1 cellular context compared by ENCODE assay signal in the genomic region with DNA sequence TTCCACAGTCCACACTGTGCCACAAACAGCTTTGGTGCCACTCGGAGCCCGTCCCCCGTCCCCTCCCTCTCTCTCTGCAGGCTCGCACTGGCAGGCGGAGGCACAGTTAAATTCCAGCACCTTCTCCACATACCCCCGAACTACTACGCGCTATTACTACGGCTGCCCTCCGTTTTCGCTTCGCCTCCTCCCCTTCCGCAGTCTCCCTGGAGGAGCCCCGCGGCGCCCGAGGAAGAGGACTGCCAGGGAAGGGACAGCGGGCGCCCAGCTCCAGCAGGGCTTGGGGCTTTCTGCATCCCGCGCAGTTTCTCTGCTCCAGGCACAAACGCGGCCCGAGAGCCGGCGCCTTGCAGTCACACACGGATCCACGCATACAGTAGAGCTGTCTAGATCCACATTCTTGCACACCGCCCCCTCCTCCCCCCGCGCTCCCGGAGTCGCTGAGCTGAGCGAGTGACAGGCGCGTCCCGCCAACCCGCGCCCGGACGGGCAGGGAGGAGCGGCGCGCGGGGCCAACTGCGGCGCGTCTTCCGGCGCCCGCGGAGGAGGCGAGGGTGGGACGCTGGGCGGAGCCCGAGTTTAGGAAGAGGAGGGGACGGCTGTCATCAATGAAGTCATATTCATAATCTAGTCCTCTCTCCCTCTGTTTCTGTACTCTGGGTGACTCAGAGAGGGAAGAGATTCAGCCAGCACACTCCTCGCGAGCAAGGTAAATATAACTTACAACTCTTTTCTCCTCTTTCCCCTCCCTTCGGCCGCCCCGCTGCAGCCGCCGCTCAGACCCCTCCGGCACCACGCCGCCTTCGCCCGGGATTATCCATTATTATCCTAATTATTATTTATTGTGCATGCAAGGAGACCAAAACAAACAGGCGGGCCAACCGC.
TF ChIP-seq lines count a peak whose summit lies in the region.

A gene (plus strand): TSS at position 652 of the 885 bp plus-strand sequence. CDS start 13,676 bp downstream, outside the sequence.

TF ChIP-seq in HepG2, 621 proteins besides CTCF, POLR2A, EP300 and RAD21 (continued from another document and continues in another):
- TF ChIP-seq, protein P1, sequence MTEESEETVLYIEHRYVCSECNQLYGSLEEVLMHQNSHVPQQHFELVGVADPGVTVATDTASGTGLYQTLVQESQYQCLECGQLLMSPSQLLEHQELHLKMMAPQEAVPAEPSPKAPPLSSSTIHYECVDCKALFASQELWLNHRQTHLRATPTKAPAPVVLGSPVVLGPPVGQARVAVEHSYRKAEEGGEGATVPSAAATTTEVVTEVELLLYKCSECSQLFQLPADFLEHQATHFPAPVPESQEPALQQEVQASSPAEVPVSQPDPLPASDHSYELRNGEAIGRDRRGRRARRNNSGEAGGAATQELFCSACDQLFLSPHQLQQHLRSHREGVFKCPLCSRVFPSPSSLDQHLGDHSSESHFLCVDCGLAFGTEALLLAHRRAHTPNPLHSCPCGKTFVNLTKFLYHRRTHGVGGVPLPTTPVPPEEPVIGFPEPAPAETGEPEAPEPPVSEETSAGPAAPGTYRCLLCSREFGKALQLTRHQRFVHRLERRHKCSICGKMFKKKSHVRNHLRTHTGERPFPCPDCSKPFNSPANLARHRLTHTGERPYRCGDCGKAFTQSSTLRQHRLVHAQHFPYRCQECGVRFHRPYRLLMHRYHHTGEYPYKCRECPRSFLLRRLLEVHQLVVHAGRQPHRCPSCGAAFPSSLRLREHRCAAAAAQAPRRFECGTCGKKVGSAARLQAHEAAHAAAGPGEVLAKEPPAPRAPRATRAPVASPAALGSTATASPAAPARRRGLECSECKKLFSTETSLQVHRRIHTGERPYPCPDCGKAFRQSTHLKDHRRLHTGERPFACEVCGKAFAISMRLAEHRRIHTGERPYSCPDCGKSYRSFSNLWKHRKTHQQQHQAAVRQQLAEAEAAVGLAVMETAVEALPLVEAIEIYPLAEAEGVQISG (CRISPR knock-in tag; IDR thresholded peaks at IDR 0.05) = no peak
- TF ChIP-seq ESRRA (CRISPR knock-in tag; IDR thresholded peaks at IDR 0.05; ENCODE audit: low read depth) (no peak), TCF7 (IDR thresholded peaks at IDR 0.05; ENCODE audit: low read depth) (no peak), SMAD1 (CRISPR knock-in tag; IDR thresholded peaks at IDR 0.05; ENCODE audit: borderline replicate concordance, low read depth) (no peak), ZNF24 (IDR thresholded peaks at IDR 0.05) (no peak), NFKB2 (CRISPR knock-in tag; IDR thresholded peaks at IDR 0.05; ENCODE audit: borderline replicate concordance) (no peak; the same call in 1 of the 2 replicates), XBP1 (CRISPR knock-in tag; IDR thresholded peaks at IDR 0.05) (no peak), RFX1 (IDR thresholded peaks at IDR 0.05) (no peak), PHF5A (CRISPR knock-in tag; IDR thresholded peaks at IDR 0.05; ENCODE audit: low read depth, unreplicated experiment) (no peak), HOXA7 (CRISPR knock-in tag; IDR thresholded peaks at IDR 0.05) (no peak), SSRP1 (CRISPR knock-in tag; IDR thresholded peaks at IDR 0.05) (no peak), NFYB (CRISPR knock-in tag; IDR thresholded peaks at IDR 0.05) (peak; percentile 91), KAT2B (IDR thresholded peaks at IDR 0.05; ENCODE audit: borderline replicate concordance, low read depth, low read length) (no peak), ZSCAN20 (CRISPR knock-in tag; IDR thresholded peaks at IDR 0.05; ENCODE audit: borderline replicate concordance) (no peak), SP4 (CRISPR knock-in tag; IDR thresholded peaks at IDR 0.05) (peak; percentile 93), GLI4 (CRISPR knock-in tag; IDR thresholded peaks at IDR 0.05; ENCODE audit: borderline replicate concordance) (no peak), GATA4 (IDR thresholded peaks at IDR 0.05; ENCODE audit: borderline replicate concordance, low read depth) (no peak), ZNF382 (CRISPR knock-in tag; IDR thresholded peaks at IDR 0.05; ENCODE audit: borderline replicate concordance) (no peak), ZEB1 (IDR thresholded peaks at IDR 0.05; ENCODE audit: insufficient replicate concordance, low read depth) (no peak), ZBTB1 (CRISPR knock-in tag; IDR thresholded peaks at IDR 0.05; ENCODE audit: borderline replicate concordance) (no peak), ARNT (IDR thresholded peaks at IDR 0.05) (no peak), POLR2AphosphoS2 (IDR thresholded peaks at IDR 0.05; ENCODE audit: low read depth, low read length) (no peak), TAF1 (CRISPR knock-in tag; IDR thresholded peaks at IDR 0.05) (peak; percentile 56; the same call in 1 of the 2 replicates), GPN1 (CRISPR knock-in tag; IDR thresholded peaks at IDR 0.05; ENCODE audit: borderline replicate concordance) (no peak), ZNF749 (CRISPR knock-in tag; IDR thresholded peaks at IDR 0.05; ENCODE audit: borderline replicate concordance) (peak; percentile 14; the same call in 1 of the 2 replicates), PHF20 (CRISPR knock-in tag; IDR thresholded peaks at IDR 0.05) (no peak), BORCS8-MEF2B (CRISPR knock-in tag; IDR thresholded peaks at IDR 0.05) (no peak), SMC3 (IDR thresholded peaks at IDR 0.05; ENCODE audit: low read length) (no peak), CREM (IDR thresholded peaks at IDR 0.05) (no peak; the same call in 1 of the 2 replicates), CREM (CRISPR knock-in tag; IDR thresholded peaks at IDR 0.05) (no peak), ELF4 (CRISPR knock-in tag; IDR thresholded peaks at IDR 0.05; ENCODE audit: borderline replicate concordance) (peak; percentile 58; the same call in 1 of the 2 replicates), ZNF337 (CRISPR knock-in tag; IDR thresholded peaks at IDR 0.05; ENCODE audit: borderline replicate concordance, low read depth) (no peak), ONECUT2 (CRISPR knock-in tag; IDR thresholded peaks at IDR 0.05) (no peak)
- TF ChIP-seq, protein P2, sequence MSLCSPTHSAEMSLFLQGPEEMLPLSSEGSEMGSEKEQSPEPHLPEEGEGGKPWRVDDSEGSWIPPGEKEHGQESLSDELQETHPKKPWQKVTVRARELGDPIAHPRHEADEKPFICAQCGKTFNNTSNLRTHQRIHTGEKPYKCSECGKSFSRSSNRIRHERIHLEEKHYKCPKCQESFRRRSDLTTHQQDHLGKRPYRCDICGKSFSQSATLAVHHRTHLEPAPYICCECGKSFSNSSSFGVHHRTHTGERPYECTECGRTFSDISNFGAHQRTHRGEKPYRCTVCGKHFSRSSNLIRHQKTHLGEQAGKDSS (CRISPR knock-in tag; IDR thresholded peaks at IDR 0.05; ENCODE audit: borderline replicate concordance, low read depth) = no peak; the same call in 1 of the 2 replicates
- TF ChIP-seq, protein P3, sequence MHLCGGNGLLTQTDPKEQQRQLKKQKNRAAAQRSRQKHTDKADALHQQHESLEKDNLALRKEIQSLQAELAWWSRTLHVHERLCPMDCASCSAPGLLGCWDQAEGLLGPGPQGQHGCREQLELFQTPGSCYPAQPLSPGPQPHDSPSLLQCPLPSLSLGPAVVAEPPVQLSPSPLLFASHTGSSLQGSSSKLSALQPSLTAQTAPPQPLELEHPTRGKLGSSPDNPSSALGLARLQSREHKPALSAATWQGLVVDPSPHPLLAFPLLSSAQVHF (CRISPR knock-in tag; IDR thresholded peaks at IDR 0.05) = no peak
- TF ChIP-seq, protein P4, sequence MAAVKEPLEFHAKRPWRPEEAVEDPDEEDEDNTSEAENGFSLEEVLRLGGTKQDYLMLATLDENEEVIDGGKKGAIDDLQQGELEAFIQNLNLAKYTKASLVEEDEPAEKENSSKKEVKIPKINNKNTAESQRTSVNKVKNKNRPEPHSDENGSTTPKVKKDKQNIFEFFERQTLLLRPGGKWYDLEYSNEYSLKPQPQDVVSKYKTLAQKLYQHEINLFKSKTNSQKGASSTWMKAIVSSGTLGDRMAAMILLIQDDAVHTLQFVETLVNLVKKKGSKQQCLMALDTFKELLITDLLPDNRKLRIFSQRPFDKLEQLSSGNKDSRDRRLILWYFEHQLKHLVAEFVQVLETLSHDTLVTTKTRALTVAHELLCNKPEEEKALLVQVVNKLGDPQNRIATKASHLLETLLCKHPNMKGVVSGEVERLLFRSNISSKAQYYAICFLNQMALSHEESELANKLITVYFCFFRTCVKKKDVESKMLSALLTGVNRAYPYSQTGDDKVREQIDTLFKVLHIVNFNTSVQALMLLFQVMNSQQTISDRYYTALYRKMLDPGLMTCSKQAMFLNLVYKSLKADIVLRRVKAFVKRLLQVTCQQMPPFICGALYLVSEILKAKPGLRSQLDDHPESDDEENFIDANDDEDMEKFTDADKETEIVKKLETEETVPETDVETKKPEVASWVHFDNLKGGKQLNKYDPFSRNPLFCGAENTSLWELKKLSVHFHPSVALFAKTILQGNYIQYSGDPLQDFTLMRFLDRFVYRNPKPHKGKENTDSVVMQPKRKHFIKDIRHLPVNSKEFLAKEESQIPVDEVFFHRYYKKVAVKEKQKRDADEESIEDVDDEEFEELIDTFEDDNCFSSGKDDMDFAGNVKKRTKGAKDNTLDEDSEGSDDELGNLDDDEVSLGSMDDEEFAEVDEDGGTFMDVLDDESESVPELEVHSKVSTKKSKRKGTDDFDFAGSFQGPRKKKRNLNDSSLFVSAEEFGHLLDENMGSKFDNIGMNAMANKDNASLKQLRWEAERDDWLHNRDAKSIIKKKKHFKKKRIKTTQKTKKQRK (IDR thresholded peaks at IDR 0.05; ENCODE audit: low read length) = no peak
- TF ChIP-seq, protein P5, sequence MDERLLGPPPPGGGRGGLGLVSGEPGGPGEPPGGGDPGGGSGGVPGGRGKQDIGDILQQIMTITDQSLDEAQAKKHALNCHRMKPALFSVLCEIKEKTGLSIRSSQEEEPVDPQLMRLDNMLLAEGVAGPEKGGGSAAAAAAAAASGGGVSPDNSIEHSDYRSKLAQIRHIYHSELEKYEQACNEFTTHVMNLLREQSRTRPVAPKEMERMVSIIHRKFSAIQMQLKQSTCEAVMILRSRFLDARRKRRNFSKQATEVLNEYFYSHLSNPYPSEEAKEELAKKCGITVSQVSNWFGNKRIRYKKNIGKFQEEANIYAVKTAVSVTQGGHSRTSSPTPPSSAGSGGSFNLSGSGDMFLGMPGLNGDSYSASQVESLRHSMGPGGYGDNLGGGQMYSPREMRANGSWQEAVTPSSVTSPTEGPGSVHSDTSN (CRISPR knock-in tag; IDR thresholded peaks at IDR 0.05) = peak; percentile 88
- TF ChIP-seq, protein P6, sequence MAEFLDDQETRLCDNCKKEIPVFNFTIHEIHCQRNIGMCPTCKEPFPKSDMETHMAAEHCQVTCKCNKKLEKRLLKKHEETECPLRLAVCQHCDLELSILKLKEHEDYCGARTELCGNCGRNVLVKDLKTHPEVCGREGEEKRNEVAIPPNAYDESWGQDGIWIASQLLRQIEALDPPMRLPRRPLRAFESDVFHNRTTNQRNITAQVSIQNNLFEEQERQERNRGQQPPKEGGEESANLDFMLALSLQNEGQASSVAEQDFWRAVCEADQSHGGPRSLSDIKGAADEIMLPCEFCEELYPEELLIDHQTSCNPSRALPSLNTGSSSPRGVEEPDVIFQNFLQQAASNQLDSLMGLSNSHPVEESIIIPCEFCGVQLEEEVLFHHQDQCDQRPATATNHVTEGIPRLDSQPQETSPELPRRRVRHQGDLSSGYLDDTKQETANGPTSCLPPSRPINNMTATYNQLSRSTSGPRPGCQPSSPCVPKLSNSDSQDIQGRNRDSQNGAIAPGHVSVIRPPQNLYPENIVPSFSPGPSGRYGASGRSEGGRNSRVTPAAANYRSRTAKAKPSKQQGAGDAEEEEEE (CRISPR knock-in tag; IDR thresholded peaks at IDR 0.05; ENCODE audit: borderline replicate concordance) = no peak
- TF ChIP-seq, protein P7, sequence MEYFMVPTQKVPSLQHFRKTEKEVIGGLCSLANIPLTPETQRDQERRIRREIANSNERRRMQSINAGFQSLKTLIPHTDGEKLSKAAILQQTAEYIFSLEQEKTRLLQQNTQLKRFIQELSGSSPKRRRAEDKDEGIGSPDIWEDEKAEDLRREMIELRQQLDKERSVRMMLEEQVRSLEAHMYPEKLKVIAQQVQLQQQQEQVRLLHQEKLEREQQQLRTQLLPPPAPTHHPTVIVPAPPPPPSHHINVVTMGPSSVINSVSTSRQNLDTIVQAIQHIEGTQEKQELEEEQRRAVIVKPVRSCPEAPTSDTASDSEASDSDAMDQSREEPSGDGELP (IDR thresholded peaks at IDR 0.05; ENCODE audit: borderline replicate concordance, low read depth) = no peak
- TF ChIP-seq, protein P8, sequence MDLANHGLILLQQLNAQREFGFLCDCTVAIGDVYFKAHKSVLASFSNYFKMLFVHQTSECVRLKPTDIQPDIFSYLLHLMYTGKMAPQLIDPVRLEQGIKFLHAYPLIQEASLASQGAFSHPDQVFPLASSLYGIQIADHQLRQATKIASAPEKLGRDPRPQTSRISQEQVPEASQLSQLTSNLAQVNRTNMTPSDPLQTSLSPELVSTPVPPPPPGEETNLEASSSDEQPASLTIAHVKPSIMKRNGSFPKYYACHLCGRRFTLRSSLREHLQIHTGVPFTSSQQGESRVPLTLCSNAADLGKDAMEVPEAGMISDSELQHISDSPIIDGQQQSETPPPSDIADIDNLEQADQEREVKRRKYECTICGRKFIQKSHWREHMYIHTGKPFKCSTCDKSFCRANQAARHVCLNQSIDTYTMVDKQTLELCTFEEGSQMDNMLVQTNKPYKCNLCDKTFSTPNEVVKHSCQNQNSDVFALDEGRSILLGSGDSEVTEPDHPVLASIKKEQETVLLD (CRISPR knock-in tag; IDR thresholded peaks at IDR 0.05; ENCODE audit: low read depth) = no peak
- TF ChIP-seq, protein P9, sequence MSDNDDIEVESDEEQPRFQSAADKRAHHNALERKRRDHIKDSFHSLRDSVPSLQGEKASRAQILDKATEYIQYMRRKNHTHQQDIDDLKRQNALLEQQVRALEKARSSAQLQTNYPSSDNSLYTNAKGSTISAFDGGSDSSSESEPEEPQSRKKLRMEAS (IDR thresholded peaks at IDR 0.05) = peak; percentile 51; the same call in 1 of the 2 replicates
- TF ChIP-seq, protein P10, sequence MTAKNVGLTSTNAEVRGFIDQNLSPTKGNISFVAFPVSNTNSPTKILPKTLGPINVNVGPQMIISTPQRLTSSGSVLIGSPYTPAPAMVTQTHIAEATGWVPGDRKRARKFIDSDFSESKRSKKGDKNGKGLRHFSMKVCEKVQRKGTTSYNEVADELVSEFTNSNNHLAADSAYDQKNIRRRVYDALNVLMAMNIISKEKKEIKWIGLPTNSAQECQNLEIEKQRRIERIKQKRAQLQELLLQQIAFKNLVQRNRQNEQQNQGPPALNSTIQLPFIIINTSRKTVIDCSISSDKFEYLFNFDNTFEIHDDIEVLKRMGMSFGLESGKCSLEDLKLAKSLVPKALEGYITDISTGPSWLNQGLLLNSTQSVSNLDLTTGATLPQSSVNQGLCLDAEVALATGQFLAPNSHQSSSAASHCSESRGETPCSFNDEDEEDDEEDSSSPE (CRISPR knock-in tag; IDR thresholded peaks at IDR 0.05) = peak; percentile 73
- TF ChIP-seq, protein P11, sequence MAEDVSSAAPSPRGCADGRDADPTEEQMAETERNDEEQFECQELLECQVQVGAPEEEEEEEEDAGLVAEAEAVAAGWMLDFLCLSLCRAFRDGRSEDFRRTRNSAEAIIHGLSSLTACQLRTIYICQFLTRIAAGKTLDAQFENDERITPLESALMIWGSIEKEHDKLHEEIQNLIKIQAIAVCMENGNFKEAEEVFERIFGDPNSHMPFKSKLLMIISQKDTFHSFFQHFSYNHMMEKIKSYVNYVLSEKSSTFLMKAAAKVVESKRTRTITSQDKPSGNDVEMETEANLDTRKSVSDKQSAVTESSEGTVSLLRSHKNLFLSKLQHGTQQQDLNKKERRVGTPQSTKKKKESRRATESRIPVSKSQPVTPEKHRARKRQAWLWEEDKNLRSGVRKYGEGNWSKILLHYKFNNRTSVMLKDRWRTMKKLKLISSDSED (CRISPR knock-in tag; IDR thresholded peaks at IDR 0.05) = no peak
